Comparison of ENCODE assay signal across 1 cellular context in genomic region chr7:2528481-2529095, GRCh38.
TF ChIP-seq lines count a peak whose summit lies in the region.

No MANE protein-coding gene starts in this region.

TF ChIP-seq in HCT116, 20 proteins besides CTCF, POLR2A, EP300 and RAD21 (continued from another document):
- TF ChIP-seq REST (IDR thresholded peaks at IDR 0.05; ENCODE audit: low read depth): no peak
- TF ChIP-seq ELF1 (IDR thresholded peaks at IDR 0.05; ENCODE audit: borderline replicate concordance, low read depth): no peak
- TF ChIP-seq MAX (IDR thresholded peaks at IDR 0.05): no peak
- no peak for TF ChIP-seq FOSL1 (IDR thresholded peaks at IDR 0.05; ENCODE audit: low read depth)
- TF ChIP-seq YY1 (IDR thresholded peaks at IDR 0.05; ENCODE audit: extremely low read depth, insufficient replicate concordance, low read depth, low read length): no peak
- TF ChIP-seq EGR1 (IDR thresholded peaks at IDR 0.05; ENCODE audit: low read depth): no peak
- TF ChIP-seq POLR2AphosphoS5 (IDR thresholded peaks at IDR 0.05; ENCODE audit: low read depth, low read length): no peak
- no peak for TF ChIP-seq ZBTB33 (IDR thresholded peaks at IDR 0.05; ENCODE audit: extremely low read depth, insufficient replicate concordance, low read length)
- TF ChIP-seq ZNF274 (IDR thresholded peaks at IDR 0.05; ENCODE audit: low read depth, low read length): no peak
- no peak for TF ChIP-seq CEBPB (IDR thresholded peaks at IDR 0.05; ENCODE audit: low read depth)
- no peak for TF ChIP-seq SP1 (IDR thresholded peaks at IDR 0.05; ENCODE audit: low read depth)
- no peak for TF ChIP-seq SIN3A (IDR thresholded peaks at IDR 0.05; ENCODE audit: low read depth)
- TF ChIP-seq EZH2 (IDR thresholded peaks at IDR 0.05): no peak
- TF ChIP-seq JUND (IDR thresholded peaks at IDR 0.05): no peak
